ENCODE assay signal across 11 cellular contexts in the genomic region with DNA sequence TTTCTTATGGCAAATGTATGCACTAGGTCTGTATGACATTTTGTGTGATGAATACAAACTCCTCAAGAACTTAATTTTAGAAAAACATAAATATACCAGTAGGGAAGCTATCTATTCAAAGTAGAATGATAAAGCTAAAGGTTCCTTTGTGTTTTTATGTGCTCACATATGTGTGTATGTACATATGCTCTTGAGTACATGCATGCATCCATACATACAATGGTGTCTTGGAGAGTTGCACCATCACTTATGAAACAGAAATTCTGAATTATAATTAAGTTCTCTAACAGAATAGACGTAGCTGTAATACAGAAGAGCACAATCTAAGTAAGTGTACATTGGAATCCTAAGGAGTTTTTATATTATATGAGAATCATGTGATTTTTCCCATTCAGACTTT.
"Had no signal": no experiment of that assay in that cellular context is flagged by ENCODE, and none has a peak within 500 bp of the region (broad histone marks: within the 10 kb centered on the region; RNA-seq: fewer than 3 reads in every experiment).

No MANE protein-coding gene starts in this region.

- H3K4me1 ChIP-seq: thyroid gland, uterus had no signal

- H3K36me3 ChIP-seq: adrenal gland, gastrocnemius medialis, thyroid gland, uterus had no signal

- DNase-seq: activated naive CD4-positive, alpha-beta T cell treated with anti-CD3 and anti-CD28 coated beads, Interleukin-2, amount 50 U/mL, for 16 hours; adrenal gland; caudate nucleus; cortex of kidney; effector memory CD8-positive, alpha-beta T cell; gastrocnemius medialis; stimulated activated CD4-positive, alpha-beta T cell treated with anti-CD3 and anti-CD28 coated beads, Interleukin-4, amount 100 ng/mL, for 24 hours; thyroid gland; uterus had no signal

- H3K27ac ChIP-seq: adrenal gland, epithelial cell of prostate, thyroid gland, uterus had no signal

- H3K4me3 ChIP-seq: adrenal gland, gastrocnemius medialis, thyroid gland, uterus had no signal

- H3K27me3 ChIP-seq: gastrocnemius medialis, thyroid gland had no signal

- H3K9me3 ChIP-seq: adrenal gland, gastrocnemius medialis, thyroid gland, uterus had no signal

- ATAC-seq: activated CD4-positive, CD25-positive, alpha-beta regulatory T cell treated with anti-CD3 and anti-CD28 coated beads, Interleukin-2, amount 50 U/mL, for 24 hours; effector memory CD8-positive, alpha-beta T cell; gastrocnemius medialis had no signal
